Comparison of ENCODE assay signal across 9 cellular contexts in the genomic region with DNA sequence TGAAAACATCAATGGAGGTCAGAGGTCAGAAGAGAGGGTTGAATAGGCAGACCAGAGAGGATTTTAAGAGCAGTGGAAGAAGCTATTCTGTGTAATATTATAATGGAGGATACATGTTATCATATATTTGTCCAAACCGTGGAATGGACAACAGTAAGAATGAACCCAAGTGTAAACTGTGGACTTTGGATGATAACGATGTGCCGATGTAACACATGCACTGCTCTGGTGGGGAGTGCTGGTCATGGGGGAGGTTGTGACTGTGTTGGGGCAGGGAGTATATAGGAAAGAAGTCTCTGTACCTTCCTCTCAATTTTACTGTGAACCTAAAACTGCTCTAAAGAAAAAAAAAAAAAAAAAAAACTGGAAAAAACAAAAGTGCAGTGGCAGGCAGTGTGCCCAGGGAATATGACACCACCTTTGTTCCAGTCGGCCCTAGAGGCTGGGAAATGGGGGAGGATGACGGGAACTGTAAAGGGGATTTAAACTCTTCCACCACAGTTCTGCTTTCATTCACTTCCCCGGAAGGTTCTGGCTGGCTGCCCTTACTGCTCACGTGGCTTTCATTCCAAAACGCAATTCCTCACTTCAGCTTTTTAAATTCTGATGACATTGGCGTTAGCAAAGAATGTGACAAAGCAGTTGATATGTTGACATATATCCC.
DNase-seq lines count a peak whose midpoint lies in the region; ATAC-seq, FAIRE-seq and TF ChIP-seq lines count a peak whose summit lies in the region.
"Had no signal": no experiment of that assay in that cellular context is flagged by ENCODE, and none has a peak within 500 bp of the region (broad histone marks: within the 10 kb centered on the region; RNA-seq: fewer than 3 reads in every experiment).

No MANE protein-coding gene starts in this region.

- H3K4me1 Mint-ChIP-seq in brain: peaks cover 66% of the 10 kb centered on the region

- H3K9me3 ChIP-seq in A673 (ENCODE audit: low read depth, low read length, poor library complexity, severe bottlenecking): no peaks in the 10 kb centered on the region

- WGBS in lower leg skin, 2 donors: 29 to 39% methylated on average over 9 of the region's 9 CpGs

- no peak for TF ChIP-seq POLR2A in lower leg skin (IDR thresholded peaks at IDR 0.05)

- DNase-seq in A673 (ENCODE audit: low spot score) (peak; percentile 77), HTR-8/SVneo (ENCODE audit: insufficient read length, low spot score) (peak; percentile 13), lower leg skin (ENCODE audit: low spot score in 2 of 2) (peak; percentile 56 to 91), HUDEP-2 (lab: John Stamatoyannopoulos, UW; ENCODE audit: unreplicated experiment in 76 of 76) (no peak), NCI-H82 (lab: John Stamatoyannopoulos, UW) (no peak)
- DNase-seq in activated CD4-positive, CD25-positive, alpha-beta regulatory T cell treated with anti-CD3 and anti-CD28 coated beads, Interleukin-2, amount 50 U/mL, for 72 hours: no peak

- CTCF ChIA-PET in A673 (lab: Charles Lee): no interaction called here

- FAIRE-seq in HTR-8/SVneo (lab: Jason Lieb, UNC): no peak
- FAIRE-seq: TTC549 had no signal

- no TSS peak for BruUV-seq in A673 (replicated peaks; lab: Mats Ljungman, UMichigan)

- POLR2A ChIA-PET in A673 (lab: Charles Lee; ENCODE audit: low non-redundant PET): no interaction called here

- no peak for TF ChIP-seq CTCF in A673 (conservative IDR thresholded peaks at IDR 0.05; ENCODE audit: low read depth, low read length)
- TF ChIP-seq CTCF in brain (conservative IDR thresholded peaks at IDR 0.05): no peak
- no peak for TF ChIP-seq CTCF in lower leg skin (IDR thresholded peaks at IDR 0.05)

- peak overlapping the region; percentile 77 to 93 (median 92) for H3K27ac Mint-ChIP-seq in brain

- H3K27me3 Mint-ChIP-seq in brain: no peaks in the 10 kb centered on the region

- peaks cover 15% of the 10 kb centered on the region for H3K4me1 ChIP-seq in A673 (ENCODE audit: insufficient read depth, low read length, poor library complexity, severe bottlenecking)

- H3K36me3 Mint-ChIP-seq in brain: no peaks in the 10 kb centered on the region

- no peaks in the 10 kb centered on the region for H3K27me3 ChIP-seq in A673 (replicated peaks; ENCODE audit: insufficient read depth, low read depth, low read length, poor library complexity)

- H3K4me3 ChIP-seq in A673 (ENCODE audit: low read depth, low read length, poor library complexity, severe bottlenecking): no peak overlapping the region
- no peak overlapping the region for H3K4me3 ChIP-seq in lower leg skin (ENCODE audit: low read depth, poor library complexity, severe bottlenecking)

- peaks cover 0 to 4% (median 0%) of the 10 kb centered on the region in 5 experiments for H3K9me3 Mint-ChIP-seq in brain

- H3K4me3 Mint-ChIP-seq in brain: peak overlapping the region; percentile 14 to 62 (median 49)

- H3K36me3 ChIP-seq in A673 (ENCODE audit: insufficient read depth, low read length, poor library complexity, severe bottlenecking): no peaks in the 10 kb centered on the region

- no peak overlapping the region for H3K27ac ChIP-seq in A673 (ENCODE audit: low read depth, low read length, poor library complexity, severe bottlenecking)

- intact Hi-C loops in A673 (cut with micrococcal nuclease; ENCODE audit: unreplicated experiment): no loop called here
- intact Hi-C loops in lower leg skin (cut with DNase I; ENCODE audit: low total_unique reads): no loop called here

- no peak for ATAC-seq in HG02885 (IDR thresholded peaks at IDR 0.05; ENCODE audit: poor library complexity, unreplicated experiment)

Comparison
In these comparisons a context has a peak if more than half of its experiments do, and no peak if none do; other contexts are left out.
1. DNase-seq: peak in A673 (single experiment), HTR-8/SVneo (single experiment) and lower leg skin (2 of 2); none in HUDEP-2 (0 of 76), activated CD4-positive, CD25-positive, alpha-beta regulatory T cell treated with anti-CD3 and anti-CD28 coated beads, Interleukin-2, amount 50 U/mL, for 72 hours (single experiment) and NCI-H82 (single experiment).